9 cellular contexts compared by ENCODE assay signal in the genomic region with DNA sequence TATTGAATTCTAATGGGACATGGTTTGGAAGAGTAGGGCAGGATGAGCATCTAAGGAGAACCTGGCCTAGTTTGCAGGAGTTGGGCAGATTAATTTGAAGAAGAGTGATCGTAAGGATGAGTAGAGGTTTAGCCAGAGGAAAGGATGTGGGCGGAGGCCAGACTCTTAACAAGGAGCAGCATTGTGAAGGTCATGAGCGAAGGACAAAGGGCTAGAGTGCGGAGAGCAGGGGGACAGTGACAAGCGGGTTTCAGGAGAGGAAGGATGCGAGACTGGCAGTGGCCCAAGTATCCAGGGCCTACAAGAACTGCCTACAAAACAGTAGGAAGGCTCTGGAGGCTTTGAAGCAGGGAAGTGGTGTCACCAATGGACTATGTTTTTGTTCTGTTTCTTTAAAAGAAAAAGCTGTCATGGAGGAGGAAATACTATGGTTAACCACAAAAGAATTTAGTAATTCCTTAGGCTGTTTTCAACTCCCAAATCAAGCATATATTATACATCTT. TPM values are rescaled to one million over a fixed set of nuclear protein-coding genes. Genes with fewer than 3 reads are reported as not detected.
DNase-seq lines count a peak whose midpoint lies in the region; ATAC-seq lines count a peak whose summit lies in the region.
"Had no signal": no experiment of that assay in that cellular context is flagged by ENCODE, and none has a peak within 500 bp of the region (broad histone marks: within the 10 kb centered on the region; RNA-seq: fewer than 3 reads in every experiment).

No MANE protein-coding gene starts in this region.

- H3K36me3 Mint-ChIP-seq in effector memory CD8-positive, alpha-beta T cell (ENCODE audit: insufficient read depth): peaks cover 17% of the 10 kb centered on the region

- DNase-seq in EL (peak; percentile 68), NOMO-1 treated with dmso at 0.1 percent for 144 hours (lab: John Stamatoyannopoulos, UW; ENCODE audit: unreplicated experiment) (peak; percentile 35), non-pigmented ciliary epithelial cell (ENCODE audit: low read depth) (peak; percentile 44), ureter (ENCODE audit: low spot score) (no peak), putamen (ENCODE audit: low spot score) (no peak)
- no peak for DNase-seq in effector memory CD8-positive, alpha-beta T cell
- DNase-seq: activated T-cell treated with anti-CD3 and anti-CD28 coated beads for 4 hours had no signal

- peaks cover 8 to 11% of the 10 kb centered on the region in 2 donors for H3K4me1 Mint-ChIP-seq in effector memory CD8-positive, alpha-beta T cell (ENCODE audit: low read depth in 2 of 2)

- no peak overlapping the region for H3K4me3 Mint-ChIP-seq in effector memory CD8-positive, alpha-beta T cell

- H3K9me3 Mint-ChIP-seq in effector memory CD8-positive, alpha-beta T cell: no peaks in the 10 kb centered on the region

- H3K27ac Mint-ChIP-seq in effector memory CD8-positive, alpha-beta T cell: peak overlapping the region; percentile 6 to 26

- no peak for ATAC-seq in effector memory CD8-positive, alpha-beta T cell (replicated peaks)
- no peak for ATAC-seq in GM18870 (IDR thresholded peaks at IDR 0.05; ENCODE audit: unreplicated experiment)
- no peak for ATAC-seq in HG03442 (IDR thresholded peaks at IDR 0.05; ENCODE audit: unreplicated experiment)

- H3K27me3 Mint-ChIP-seq in effector memory CD8-positive, alpha-beta T cell: no peaks in the 10 kb centered on the region

RNA-seq across cellular contexts. Expression of a gene that starts 20.1 kb away (rescaled TPM):
- 31.2 TPM for total RNA-seq in ureter

Comparison
In these comparisons a context has a peak if more than half of its experiments do, and no peak if none do; other contexts are left out.
1. DNase-seq: peak in EL (single experiment), NOMO-1 treated with dmso at 0.1 percent for 144 hours (single experiment) and non-pigmented ciliary epithelial cell (single experiment); none in effector memory CD8-positive, alpha-beta T cell (0 of 3), ureter (single experiment) and putamen (single experiment).